In the genomic region with DNA sequence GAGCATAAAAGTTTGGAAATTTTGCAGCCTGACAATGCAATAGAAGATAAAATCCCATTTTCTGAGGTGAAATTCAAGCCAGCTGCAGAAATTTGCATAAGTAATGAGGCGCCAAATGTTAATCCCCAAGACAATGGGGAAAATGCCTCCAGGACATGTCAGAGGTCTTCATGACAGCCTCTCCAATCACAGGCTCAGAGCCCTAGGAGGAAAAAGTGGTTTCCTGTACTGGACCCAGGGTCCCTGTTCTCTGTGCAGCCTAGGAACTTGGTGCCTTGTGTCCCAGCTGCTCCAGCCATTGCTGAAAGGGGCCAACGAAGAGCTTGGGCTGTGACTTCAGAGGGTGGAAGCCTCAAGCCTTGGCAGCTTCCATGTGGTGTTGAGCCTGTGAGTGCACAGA, we compare ENCODE assay signal across 1 cellular context.
TF ChIP-seq lines count a peak whose summit lies in the region.

No MANE protein-coding gene starts in this region.

TF ChIP-seq in WTC11, 78 proteins besides CTCF, POLR2A, EP300 and RAD21 (continued from another document):
- TF ChIP-seq, protein P1, sequence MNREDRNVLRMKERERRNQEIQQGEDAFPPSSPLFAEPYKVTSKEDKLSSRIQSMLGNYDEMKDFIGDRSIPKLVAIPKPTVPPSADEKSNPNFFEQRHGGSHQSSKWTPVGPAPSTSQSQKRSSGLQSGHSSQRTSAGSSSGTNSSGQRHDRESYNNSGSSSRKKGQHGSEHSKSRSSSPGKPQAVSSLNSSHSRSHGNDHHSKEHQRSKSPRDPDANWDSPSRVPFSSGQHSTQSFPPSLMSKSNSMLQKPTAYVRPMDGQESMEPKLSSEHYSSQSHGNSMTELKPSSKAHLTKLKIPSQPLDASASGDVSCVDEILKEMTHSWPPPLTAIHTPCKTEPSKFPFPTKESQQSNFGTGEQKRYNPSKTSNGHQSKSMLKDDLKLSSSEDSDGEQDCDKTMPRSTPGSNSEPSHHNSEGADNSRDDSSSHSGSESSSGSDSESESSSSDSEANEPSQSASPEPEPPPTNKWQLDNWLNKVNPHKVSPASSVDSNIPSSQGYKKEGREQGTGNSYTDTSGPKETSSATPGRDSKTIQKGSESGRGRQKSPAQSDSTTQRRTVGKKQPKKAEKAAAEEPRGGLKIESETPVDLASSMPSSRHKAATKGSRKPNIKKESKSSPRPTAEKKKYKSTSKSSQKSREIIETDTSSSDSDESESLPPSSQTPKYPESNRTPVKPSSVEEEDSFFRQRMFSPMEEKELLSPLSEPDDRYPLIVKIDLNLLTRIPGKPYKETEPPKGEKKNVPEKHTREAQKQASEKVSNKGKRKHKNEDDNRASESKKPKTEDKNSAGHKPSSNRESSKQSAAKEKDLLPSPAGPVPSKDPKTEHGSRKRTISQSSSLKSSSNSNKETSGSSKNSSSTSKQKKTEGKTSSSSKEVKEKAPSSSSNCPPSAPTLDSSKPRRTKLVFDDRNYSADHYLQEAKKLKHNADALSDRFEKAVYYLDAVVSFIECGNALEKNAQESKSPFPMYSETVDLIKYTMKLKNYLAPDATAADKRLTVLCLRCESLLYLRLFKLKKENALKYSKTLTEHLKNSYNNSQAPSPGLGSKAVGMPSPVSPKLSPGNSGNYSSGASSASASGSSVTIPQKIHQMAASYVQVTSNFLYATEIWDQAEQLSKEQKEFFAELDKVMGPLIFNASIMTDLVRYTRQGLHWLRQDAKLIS (CRISPR knock-in tag; IDR thresholded peaks at IDR 0.05; ENCODE audit: borderline replicate concordance): no peak
- TF ChIP-seq FOXJ3 (CRISPR knock-in tag; IDR thresholded peaks at IDR 0.05; ENCODE audit: borderline replicate concordance) (no peak), ARID4B (CRISPR knock-in tag; IDR thresholded peaks at IDR 0.05; ENCODE audit: borderline replicate concordance) (no peak), NFYB (CRISPR knock-in tag; conservative IDR thresholded peaks at IDR 0.05; ENCODE audit: low read depth) (no peak), ATF1 (CRISPR knock-in tag; IDR thresholded peaks at IDR 0.05) (no peak)
